In genomic region chrX:122134291-122134690, GRCh38 we compare ENCODE assay signal across 20 cellular contexts.
"Had no signal": no experiment of that assay in that cellular context is flagged by ENCODE, and none has a peak within 500 bp of the region (broad histone marks: within the 10 kb centered on the region; RNA-seq: fewer than 3 reads in every experiment).

No MANE protein-coding gene starts in this region.

- H3K27ac ChIP-seq: esophagus squamous epithelium, gastroesophageal sphincter, lower lobe of right lung, pancreas, prostate gland, sigmoid colon, testis, upper lobe of right lung had no signal

- H3K4me3 ChIP-seq: esophagus squamous epithelium, gastroesophageal sphincter, lower lobe of right lung, pancreas, prostate gland, sigmoid colon, skin epidermis, testis, tibial nerve, upper lobe of right lung had no signal

- H3K4me1 ChIP-seq: esophagus squamous epithelium, gastroesophageal sphincter, lower lobe of right lung, pancreas, prostate gland, sigmoid colon, testis, tibial nerve, upper lobe of right lung had no signal

- H3K27me3 ChIP-seq: esophagus squamous epithelium, gastroesophageal sphincter, pancreas, sigmoid colon, testis, tibial nerve, upper lobe of right lung had no signal

- H3K9me3 ChIP-seq: esophagus squamous epithelium, gastroesophageal sphincter, lower lobe of right lung, pancreas, prostate gland, sigmoid colon, testis, tibial nerve, upper lobe of right lung had no signal

- ATAC-seq: gastroesophageal sphincter; left lobe of liver; lower lobe of right lung; natural killer cell; pancreas; stimulated activated naive B cell treated with anti-CD40 and anti-IgM and Interleukin-4, amounts not matched to agents 10 μg/mL and 1 μg/mL and 100 μg/mL, for 72 hours; stimulated activated naive CD8-positive, alpha-beta T cell treated with anti-CD3 and anti-CD28 coated beads, Interleukin-15, amount 100 ng/mL, for 72 hours; upper lobe of right lung had no signal

- H3K36me3 ChIP-seq: esophagus squamous epithelium, gastroesophageal sphincter, lower lobe of right lung, pancreas, prostate gland, sigmoid colon, tibial nerve, upper lobe of right lung had no signal

- DNase-seq: cerebellar nuclear complex; dermis blood vessel endothelial cell; esophagus squamous epithelium; glutamatergic neuron; islet precursor cell; lower lobe of right lung; natural killer cell; pancreas; sigmoid colon; stimulated activated CD4-positive, alpha-beta T cell treated with anti-CD3 and anti-CD28 coated beads, Interleukin-2, amount 100 ng/mL, for 24 hours; stimulated activated CD4-positive, alpha-beta T cell treated with anti-CD3 and anti-CD28 coated beads, Interleukin-4, amount 100 ng/mL, for 4 hours; stimulated activated naive B cell treated with anti-CD40 and anti-IgM and Interleukin-4, amounts not matched to agents 10 μg/mL and 1 μg/mL and 100 μg/mL, for 72 hours; stimulated activated naive CD8-positive, alpha-beta T cell treated with anti-CD3 and anti-CD28 coated beads, Interleukin-15, amount 100 ng/mL, for 72 hours; testis; upper lobe of right lung had no signal
